1 cellular context compared by ENCODE assay signal in the genomic region with DNA sequence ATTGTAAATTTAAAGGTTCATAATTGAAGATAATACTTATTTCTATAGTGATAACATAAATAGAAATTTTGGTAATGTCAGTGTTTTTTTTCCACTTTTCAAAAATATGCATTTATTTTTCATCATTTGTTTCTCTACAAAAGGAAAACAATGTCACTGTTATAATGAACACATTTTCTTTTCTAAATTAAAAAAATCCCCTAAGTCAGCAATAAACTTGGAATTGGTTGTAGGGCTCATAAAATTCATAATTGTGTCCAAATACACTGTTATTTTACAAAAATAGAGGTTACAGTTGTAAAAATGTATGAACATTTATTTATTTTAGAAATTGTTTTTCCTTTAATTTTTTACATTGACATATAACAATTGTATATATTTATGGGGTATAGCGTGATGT.
A peak's percentile ranks its signal among the peaks of the same experiment; 100 is the strongest.
TF ChIP-seq lines count a peak whose summit lies in the region.

No MANE protein-coding gene starts in this region.

TF ChIP-seq in HepG2, 621 proteins besides CTCF, POLR2A, EP300 and RAD21 (continued from another document):
- no peak for TF ChIP-seq MAZ (IDR thresholded peaks at IDR 0.05; ENCODE audit: borderline replicate concordance, low read depth, low read length)
- no peak for TF ChIP-seq MAZ (CRISPR knock-in tag; IDR thresholded peaks at IDR 0.05; ENCODE audit: low read depth)
- no peak for TF ChIP-seq ARID5B (CRISPR knock-in tag; IDR thresholded peaks at IDR 0.05)
- TF ChIP-seq RXRA (CRISPR knock-in tag; IDR thresholded peaks at IDR 0.05): no peak
- no peak for TF ChIP-seq HMG20B (CRISPR knock-in tag; conservative IDR thresholded peaks at IDR 0.05)
- TF ChIP-seq, protein P1, sequence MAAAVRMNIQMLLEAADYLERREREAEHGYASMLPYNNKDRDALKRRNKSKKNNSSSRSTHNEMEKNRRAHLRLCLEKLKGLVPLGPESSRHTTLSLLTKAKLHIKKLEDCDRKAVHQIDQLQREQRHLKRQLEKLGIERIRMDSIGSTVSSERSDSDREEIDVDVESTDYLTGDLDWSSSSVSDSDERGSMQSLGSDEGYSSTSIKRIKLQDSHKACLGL (CRISPR knock-in tag; IDR thresholded peaks at IDR 0.05): no peak
- TF ChIP-seq NFE2 (CRISPR knock-in tag; IDR thresholded peaks at IDR 0.05): no peak
- TF ChIP-seq ZNF350 (CRISPR knock-in tag; IDR thresholded peaks at IDR 0.05; ENCODE audit: borderline replicate concordance, low read depth): no peak
- TF ChIP-seq JDP2 (CRISPR knock-in tag; IDR thresholded peaks at IDR 0.05; ENCODE audit: borderline replicate concordance): no peak
- TF ChIP-seq ZFP90 (CRISPR knock-in tag; IDR thresholded peaks at IDR 0.05; ENCODE audit: borderline replicate concordance): no peak
- no peak for TF ChIP-seq ZNF20 (CRISPR knock-in tag; IDR thresholded peaks at IDR 0.05)
- peak; percentile 70 to 88 for TF ChIP-seq MAFK (conservative IDR thresholded peaks at IDR 0.05 in 1 of 2, IDR thresholded peaks at IDR 0.05 in 1 of 2; ENCODE audit: low read length in 2 of 2)
- TF ChIP-seq, protein P2, sequence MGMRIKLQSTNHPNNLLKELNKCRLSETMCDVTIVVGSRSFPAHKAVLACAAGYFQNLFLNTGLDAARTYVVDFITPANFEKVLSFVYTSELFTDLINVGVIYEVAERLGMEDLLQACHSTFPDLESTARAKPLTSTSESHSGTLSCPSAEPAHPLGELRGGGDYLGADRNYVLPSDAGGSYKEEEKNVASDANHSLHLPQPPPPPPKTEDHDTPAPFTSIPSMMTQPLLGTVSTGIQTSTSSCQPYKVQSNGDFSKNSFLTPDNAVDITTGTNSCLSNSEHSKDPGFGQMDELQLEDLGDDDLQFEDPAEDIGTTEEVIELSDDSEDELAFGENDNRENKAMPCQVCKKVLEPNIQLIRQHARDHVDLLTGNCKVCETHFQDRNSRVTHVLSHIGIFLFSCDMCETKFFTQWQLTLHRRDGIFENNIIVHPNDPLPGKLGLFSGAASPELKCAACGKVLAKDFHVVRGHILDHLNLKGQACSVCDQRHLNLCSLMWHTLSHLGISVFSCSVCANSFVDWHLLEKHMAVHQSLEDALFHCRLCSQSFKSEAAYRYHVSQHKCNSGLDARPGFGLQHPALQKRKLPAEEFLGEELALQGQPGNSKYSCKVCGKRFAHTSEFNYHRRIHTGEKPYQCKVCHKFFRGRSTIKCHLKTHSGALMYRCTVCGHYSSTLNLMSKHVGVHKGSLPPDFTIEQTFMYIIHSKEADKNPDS (CRISPR knock-in tag; IDR thresholded peaks at IDR 0.05): no peak
- no peak for TF ChIP-seq SRF (IDR thresholded peaks at IDR 0.05; ENCODE audit: low read depth, low read length)
